In genomic region chr11:35418847-35419712, GRCh38 we compare ENCODE assay signal across 8 cellular contexts. TPM values are rescaled to one million over a fixed set of nuclear protein-coding genes. Genes with fewer than 3 reads are reported as not detected.
DNase-seq lines count a peak whose midpoint lies in the region; ATAC-seq and TF ChIP-seq lines count a peak whose summit lies in the region.

SLC1A2 (minus strand) TSS chr11:35419558; CDS start chr11:35418966, 592 bp downstream.

- in situ Hi-C loops in Panc1 (cut with HindIII; ENCODE audit: low pct_unique_long_range_greater_than_20kb, low sequenced_read_pairs): no loop called here

- no TSS peak for BruUV-seq in Panc1 (replicated peaks; lab: Mats Ljungman, UMichigan)

- ATAC-seq in activated T-cell treated with anti-CD3 and anti-CD28 coated beads, Interleukin-2, amount 50 U/mL, for 4 hours: peak; percentile 59 to 63
- ATAC-seq in Panc1 (peak; percentile 74), GM18498 (IDR thresholded peaks at IDR 0.05; ENCODE audit: unreplicated experiment) (no peak)

- POLR2A ChIA-PET in Panc1 (lab: Charles Lee): interaction anchor here (0.6 to 0.7 kb wide), 4 partner anchors 83 to 771 kb away, joined by 3 to 10 read pairs (median 4); no protein-coding TSS in a partner anchor

- WGBS in ectodermal cell, 2 experiments: 0% methylated on average over 97 to 100 of the region's 100 CpGs
- WGBS in mesodermal cell (ENCODE audit: insufficient coverage in 2 of 2), 2 experiments: 1% methylated on average over 71 to 75 of the region's 100 CpGs

- H3K4me1 Mint-ChIP-seq in activated T-cell treated with anti-CD3 and anti-CD28 coated beads, Interleukin-2, amount 50 U/mL, for 4 hours (ENCODE audit: low read depth): peaks cover 14% of the 10 kb centered on the region
- H3K4me1 Mint-ChIP-seq in type B pancreatic cell (ENCODE audit: unreplicated experiment): peaks cover 5% of the 10 kb centered on the region

- H3K9me3 ChIP-seq in Panc1 (ENCODE audit: control insufficient read depth, insufficient read depth, low read depth, low read length) (no peaks in the 10 kb centered on the region), ectodermal cell (ENCODE audit: control insufficient read depth, low read length) (no peaks in the 10 kb centered on the region), mesodermal cell (ENCODE audit: control insufficient read depth, low read length) (no peaks in the 10 kb centered on the region)

- CTCF ChIA-PET in Panc1 (lab: Charles Lee): interaction anchor here (0.6 kb wide), 2 partner anchors 15 to 125 kb away, joined by 3 to 5 read pairs; no protein-coding TSS in a partner anchor

- H3K36me3 Mint-ChIP-seq in activated T-cell treated with anti-CD3 and anti-CD28 coated beads, Interleukin-2, amount 50 U/mL, for 4 hours (ENCODE audit: insufficient read depth): no peaks in the 10 kb centered on the region
- no peaks in the 10 kb centered on the region for H3K36me3 Mint-ChIP-seq in type B pancreatic cell

- peak within 1 kb of the TSS; percentile 69 for H3K4me3 Mint-ChIP-seq in activated T-cell treated with anti-CD3 and anti-CD28 coated beads, Interleukin-2, amount 50 U/mL, for 4 hours
- peak within 1 kb of the TSS; percentile 88 for H3K4me3 Mint-ChIP-seq in type B pancreatic cell

- H3K9me3 Mint-ChIP-seq in activated T-cell treated with anti-CD3 and anti-CD28 coated beads, Interleukin-2, amount 50 U/mL, for 4 hours: no peaks in the 10 kb centered on the region
- H3K9me3 Mint-ChIP-seq in type B pancreatic cell: no peaks in the 10 kb centered on the region

- H3K4me1 ChIP-seq in Panc1 (ENCODE audit: control insufficient read depth, insufficient read depth, low read length) (peaks cover 10% of the 10 kb centered on the region; the same call in 1 of the 2 replicates), ectodermal cell (ENCODE audit: control insufficient read depth, insufficient read depth, low read length) (peaks cover 7% of the 10 kb centered on the region), mesodermal cell (ENCODE audit: control insufficient read depth, insufficient read depth, low read length, poor library complexity, severe bottlenecking) (peaks cover 5% of the 10 kb centered on the region)

- no peak for TF ChIP-seq CTCF in Panc1 (IDR thresholded peaks at IDR 0.05)
- TF ChIP-seq CTCF in type B pancreatic cell (conservative IDR thresholded peaks at IDR 0.05): peak; percentile 31
- TF ChIP-seq CTCF in GM10266 (IDR thresholded peaks at IDR 0.05; ENCODE audit: control insufficient read depth, insufficient read depth, low read depth, missing control alignments): no peak

- H3K36me3 ChIP-seq in Panc1 (ENCODE audit: control insufficient read depth, insufficient read depth, low read length) (no peaks in the 10 kb centered on the region), ectodermal cell (ENCODE audit: control insufficient read depth, insufficient read depth, low read length) (no peaks in the 10 kb centered on the region), mesodermal cell (ENCODE audit: control insufficient read depth, insufficient read depth, low read length) (no peaks in the 10 kb centered on the region)

- H3K4me3 ChIP-seq in Panc1 (ENCODE audit: low read depth in 2 of 2, low read length in 2 of 2) (peak within 1 kb of the TSS; percentile 41 to 52), ectodermal cell (ENCODE audit: insufficient read depth, low read depth, low read length) (peak within 1 kb of the TSS; percentile 43), mesodermal cell (ENCODE audit: extremely low read depth, insufficient read depth, low read length, poor library complexity, severe bottlenecking) (peak within 1 kb of the TSS; percentile 49)

- H3K27me3 ChIP-seq in Panc1 (ENCODE audit: control insufficient read depth, insufficient read depth, low read length) (peaks cover 77% of the 10 kb centered on the region), ectodermal cell (ENCODE audit: control insufficient read depth, insufficient read depth, low read length, poor library complexity, severe bottlenecking) (peaks cover 83% of the 10 kb centered on the region)

- peaks cover 83% of the 10 kb centered on the region for H3K27me3 Mint-ChIP-seq in activated T-cell treated with anti-CD3 and anti-CD28 coated beads, Interleukin-2, amount 50 U/mL, for 4 hours (ENCODE audit: low read depth)
- H3K27me3 Mint-ChIP-seq in type B pancreatic cell: peaks cover 97% of the 10 kb centered on the region

- H3K27ac Mint-ChIP-seq in type B pancreatic cell: no peak within 1 kb of the TSS

- DNase-seq in activated T-cell treated with anti-CD3 and anti-CD28 coated beads, Interleukin-2, amount 50 U/mL, for 4 hours: no peak
- DNase-seq in activated T-cell treated with anti-CD3 and anti-CD28 coated beads for 4 hours (no peak), Panc1 (ENCODE audit: low read depth, low spot score) (no peak), type B pancreatic cell (ENCODE audit: extremely low spot score, unreplicated experiment) (peak; percentile 73), GM10266 (ENCODE audit: extremely low spot score) (no peak)

- intact Hi-C loops in Panc1 (cut with micrococcal nuclease; ENCODE audit: unreplicated experiment): no loop called here

- H3K27ac ChIP-seq in Panc1 (ENCODE audit: low read length): no peak within 1 kb of the TSS
- H3K27ac ChIP-seq in ectodermal cell (ENCODE audit: insufficient read depth, low read depth, low read length, poor library complexity, severe bottlenecking): no peak within 1 kb of the TSS
- H3K27ac ChIP-seq in mesodermal cell (ENCODE audit: low read depth, low read length, severe bottlenecking): no peak within 1 kb of the TSS

RNA-seq across cellular contexts. Expression of gene SLC1A2, which starts in this region (rescaled TPM):
- under 1 TPM; 0.03 to 0.13 (median 0.05) TPM for total RNA-seq in activated T-cell treated with anti-CD3 and anti-CD28 coated beads, Interleukin-2, amount 50 U/mL, for 4 hours
- total RNA-seq in Panc1 (2021; ENCODE audit: unreplicated experiment): 0.21 TPM
- polyA plus RNA-seq in Panc1 (2012; ENCODE audit: insufficient read length): 0.17 TPM
- polyA plus RNA-seq in ectodermal cell (2013, experiment 1 of 4): 5.4 TPM
- polyA plus RNA-seq in ectodermal cell (2013, experiment 2 of 4): 5.1 TPM
- 4.4 TPM for polyA plus RNA-seq in ectodermal cell (2013, experiment 3 of 4)
- 4.2 TPM for polyA plus RNA-seq in ectodermal cell (2013, experiment 4 of 4)
- polyA plus RNA-seq in mesodermal cell (2013, experiment 1 of 2): 0.96 TPM
- 0.61 TPM for polyA plus RNA-seq in mesodermal cell (2013, experiment 2 of 2)
- total RNA-seq in type B pancreatic cell (ENCODE audit: low replicate concordance): 1.9 and 7.4 TPM in 2 replicates

Comparison
In these comparisons a context has a peak if more than half of its experiments do, and no peak if none do; other contexts are left out.
1. Peak in ATAC-seq in activated T-cell treated with anti-CD3 and anti-CD28 coated beads, Interleukin-2, amount 50 U/mL, for 4 hours; RNA of the gene not detected or under 1 TPM.
2. Peak in ATAC-seq and H3K4me3 ChIP-seq in Panc1; RNA of the gene not detected or under 1 TPM.